ENCODE assay signal across 11 cellular contexts in the genomic region with DNA sequence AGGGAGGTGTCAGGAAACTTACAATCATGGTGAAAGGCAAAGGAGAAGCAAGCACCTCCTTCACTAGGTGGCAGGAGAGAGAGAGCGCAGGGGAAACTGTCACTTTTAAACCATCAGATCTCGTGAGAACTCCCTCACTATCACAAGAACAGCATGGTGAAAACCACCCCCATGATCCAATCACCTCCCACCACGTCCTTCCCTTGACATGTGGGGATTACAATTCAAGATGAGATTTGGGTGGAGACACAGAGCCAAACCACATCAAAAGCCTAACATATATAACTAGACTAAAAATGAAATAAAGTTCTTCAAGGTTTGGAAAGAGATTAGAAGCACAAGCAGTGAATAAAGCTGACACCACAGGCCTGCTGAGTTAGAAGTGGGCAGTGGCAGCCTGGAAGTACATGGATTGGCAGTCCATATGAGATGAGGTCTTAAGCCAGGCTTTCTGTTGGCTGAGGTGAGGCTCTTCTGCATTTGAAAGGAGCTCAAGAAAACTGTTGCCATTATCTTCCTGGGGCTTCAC.
A peak's percentile ranks its signal among the peaks of the same experiment; 100 is the strongest.
DNase-seq lines count a peak whose midpoint lies in the region; ATAC-seq and TF ChIP-seq lines count a peak whose summit lies in the region.
"Had no signal": no experiment of that assay in that cellular context is flagged by ENCODE, and none has a peak within 500 bp of the region (broad histone marks: within the 10 kb centered on the region; RNA-seq: fewer than 3 reads in every experiment).

No MANE protein-coding gene starts in this region.

- no peak for ATAC-seq in upper lobe of left lung (ENCODE audit: low FRiP score in 2 of 2)
- ATAC-seq: A549 had no signal

- DNase-seq in NCI-H82 (lab: John Stamatoyannopoulos, UW) (peak; percentile 7), NCI-H82 treated with DMSO at 0.1 percent for 48 hours (lab: John Stamatoyannopoulos, UW; ENCODE audit: unreplicated experiment) (no peak), WERI-Rb-1 (no peak), choroid plexus epithelial cell (ENCODE audit: low read depth) (no peak), upper lobe of left lung (no peak), DMS 273 treated with DMSO at 0.1 percent for 48 hours (lab: John Stamatoyannopoulos, UW) (no peak), NCI-H2029 (lab: John Stamatoyannopoulos, UW) (no peak)
- peak; percentile 17 for DNase-seq in stimulated activated CD8-positive, alpha-beta memory T cell treated with anti-CD3 and anti-CD28 coated beads, Interleukin-12 subunit alpha, Interleukin-12 subunit beta, amount 100 ng/mL, for 24 hours (ENCODE audit: extremely low read depth)
- DNase-seq: adrenal gland had no signal

- TF ChIP-seq POLR2A in upper lobe of left lung (IDR thresholded peaks at IDR 0.05): no peak

- H3K4me1 ChIP-seq in upper lobe of left lung: no peaks in the 10 kb centered on the region
- H3K4me1 ChIP-seq: adrenal gland had no signal

- TF ChIP-seq EP300 in upper lobe of left lung (IDR thresholded peaks at IDR 0.05): no peak

- H3K36me3 ChIP-seq in WERI-Rb-1: no peaks in the 10 kb centered on the region
- H3K36me3 ChIP-seq in upper lobe of left lung: no peaks in the 10 kb centered on the region
- H3K36me3 ChIP-seq: adrenal gland had no signal

- WGBS in upper lobe of left lung, 2 donors: 74 to 76% methylated on average over 3 of the region's 3 CpGs

- H3K4me3 ChIP-seq in WERI-Rb-1 (ENCODE audit: low read depth, low read length): no peak overlapping the region
- no peak overlapping the region for H3K4me3 ChIP-seq in choroid plexus epithelial cell (ENCODE audit: low read depth, low read length)
- no peak overlapping the region for H3K4me3 ChIP-seq in upper lobe of left lung
- H3K4me3 ChIP-seq: A549, adrenal gland had no signal

- TF ChIP-seq CTCF in WERI-Rb-1 (IDR thresholded peaks at IDR 0.05; ENCODE audit: low read depth, low read length) (peak; percentile 20; the same call in 1 of the 2 replicates), choroid plexus epithelial cell (conservative IDR thresholded peaks at IDR 0.05; ENCODE audit: low read depth, low read length) (peak; percentile 21), upper lobe of left lung (IDR thresholded peaks at IDR 0.05) (no peak)

- H3K27ac ChIP-seq in WERI-Rb-1 (no peak overlapping the region), upper lobe of left lung (no peak overlapping the region)
- H3K27ac ChIP-seq: A549, adrenal gland, KMS-11 had no signal

- H3K27me3 ChIP-seq in WERI-Rb-1 (ENCODE audit: insufficient read depth, low read depth, severe bottlenecking): no peaks in the 10 kb centered on the region
- H3K27me3 ChIP-seq in upper lobe of left lung: no peaks in the 10 kb centered on the region
- H3K27me3 ChIP-seq: adrenal gland had no signal

- H3K9me3 ChIP-seq in WERI-Rb-1 (ENCODE audit: severe bottlenecking): no peaks in the 10 kb centered on the region
- no peaks in the 10 kb centered on the region for H3K9me3 ChIP-seq in upper lobe of left lung
- H3K9me3 ChIP-seq: adrenal gland had no signal

Comparison
In these comparisons a context has a peak if more than half of its experiments do, and no peak if none do; other contexts are left out.
1. DNase-seq: peak in NCI-H82 (single experiment) and stimulated activated CD8-positive, alpha-beta memory T cell treated with anti-CD3 and anti-CD28 coated beads, Interleukin-12 subunit alpha, Interleukin-12 subunit beta, amount 100 ng/mL, for 24 hours (single experiment); none in NCI-H82 treated with DMSO at 0.1 percent for 48 hours (single experiment), WERI-Rb-1 (single experiment), choroid plexus epithelial cell (single experiment), upper lobe of left lung (0 of 2), DMS 273 treated with DMSO at 0.1 percent for 48 hours (single experiment) and NCI-H2029 (single experiment).
2. CTCF ChIP-seq: peak in WERI-Rb-1 (single experiment) and choroid plexus epithelial cell (single experiment); none in upper lobe of left lung (0 of 6).